In genomic region chr12:131920902-131921840, GRCh38 we compare ENCODE assay signal across 28 cellular contexts. TPM values are rescaled to one million over a fixed set of nuclear protein-coding genes. Genes with fewer than 3 reads are reported as not detected.
DNase-seq lines count a peak whose midpoint lies in the region; ATAC-seq and TF ChIP-seq lines count a peak whose summit lies in the region.
"Had no signal": no experiment of that assay in that cellular context is flagged by ENCODE, and none has a peak within 500 bp of the region (broad histone marks: within the 10 kb centered on the region; RNA-seq: fewer than 3 reads in every experiment).

No MANE protein-coding gene starts in this region.

- no peaks in the 10 kb centered on the region for H3K4me1 ChIP-seq in thymus (ENCODE audit: control insufficient read depth, insufficient read depth, low read length)
- H3K4me1 ChIP-seq: Caco-2, right lobe of liver had no signal

- H3K27me3 ChIP-seq in H7 (ENCODE audit: control insufficient read depth, insufficient read depth, low read length), result no peaks in the 10 kb centered on the region
- H3K27me3 ChIP-seq in thymus (ENCODE audit: control insufficient read depth, insufficient read depth), result no peaks in the 10 kb centered on the region
- H3K27me3 ChIP-seq: right lobe of liver, SJCRH30, tibial nerve had no signal

- H3K27ac ChIP-seq in angular gyrus (ENCODE audit: low read depth, low read length) (peak overlapping the region; percentile 42), thymus (ENCODE audit: low read depth) (peak overlapping the region; percentile 4)
- H3K27ac ChIP-seq: BLaER1 treated with 17β-estradiol and CSF1 and Interleukin-3, amounts not matched to agents 10 nM and 100 nM; right lobe of liver; SJCRH30; tibial nerve; WERI-Rb-1 had no signal

- H3K27ac Mint-ChIP-seq in chondrocyte (ENCODE audit: unreplicated experiment), result no peak overlapping the region
- H3K27ac Mint-ChIP-seq: activated CD4-positive, alpha-beta T cell treated with anti-CD3 and anti-CD28 coated beads, Interleukin-2, amount 10 ng/mL, durations not matched to agents 7 days and 5 days; activated T-cell treated with anti-CD3 and anti-CD28 coated beads, Interleukin-2, amount 50 U/mL, for 24 hours; HFFc6; nephron progenitor cell; stimulated activated naive CD8-positive, alpha-beta T cell treated with anti-CD3 and anti-CD28 coated beads, Interleukin-15, amount 100 ng/mL, for 72 hours had no signal

- peaks cover 5% of the 10 kb centered on the region for H3K36me3 Mint-ChIP-seq in chondrocyte (ENCODE audit: low read depth)

- WGBS in thymus, result 98% methylated on average over 35 of the region's 35 CpGs

- TF ChIP-seq CTCF in chondrocyte (IDR thresholded peaks at IDR 0.05), result no peak

- H3K9me3 Mint-ChIP-seq in chondrocyte (ENCODE audit: low read depth), result no peaks in the 10 kb centered on the region
- H3K9me3 Mint-ChIP-seq: activated CD4-positive, alpha-beta T cell treated with anti-CD3 and anti-CD28 coated beads, Interleukin-2, amount 10 ng/mL, durations not matched to agents 7 days and 5 days; activated T-cell treated with anti-CD3 and anti-CD28 coated beads, Interleukin-2, amount 50 U/mL, for 24 hours; central memory CD8-positive, alpha-beta T cell; HFFc6; nephron progenitor cell; stimulated activated naive CD8-positive, alpha-beta T cell treated with anti-CD3 and anti-CD28 coated beads, Interleukin-15, amount 100 ng/mL, for 72 hours had no signal

- H3K4me1 Mint-ChIP-seq in chondrocyte (ENCODE audit: low read depth), result peaks cover 11% of the 10 kb centered on the region
- H3K4me1 Mint-ChIP-seq: central memory CD8-positive, alpha-beta T cell; nephron progenitor cell; stimulated activated naive CD8-positive, alpha-beta T cell treated with anti-CD3 and anti-CD28 coated beads, Interleukin-15, amount 100 ng/mL, for 72 hours had no signal

- H3K36me3 ChIP-seq in H7 (replicated peaks; ENCODE audit: control insufficient read depth, insufficient read depth, low read length) (peaks cover 9% of the 10 kb centered on the region), thymus (ENCODE audit: control insufficient read depth, insufficient read depth) (peaks cover 63% of the 10 kb centered on the region)
- H3K36me3 ChIP-seq: SJCRH30 had no signal

- ATAC-seq in GM19467 (IDR thresholded peaks at IDR 0.05; ENCODE audit: unreplicated experiment), result no peak
- ATAC-seq: stimulated activated naive CD8-positive, alpha-beta T cell treated with anti-CD3 and anti-CD28 coated beads, Interleukin-15, amount 100 ng/mL, for 72 hours had no signal

- H3K4me3 ChIP-seq in H7 (ENCODE audit: insufficient read depth, low read depth, low read length), result no peak overlapping the region
- H3K4me3 ChIP-seq in thymus (ENCODE audit: low read length), result no peak overlapping the region
- H3K4me3 ChIP-seq: BLaER1 treated with 17β-estradiol and CSF1 and Interleukin-3, amounts not matched to agents 10 nM and 100 nM; right lobe of liver; SJCRH30; tibial nerve had no signal

- no peaks in the 10 kb centered on the region for H3K9me3 ChIP-seq in thymus (ENCODE audit: control insufficient read depth)
- H3K9me3 ChIP-seq: Caco-2, right lobe of liver, SJCRH30, tibial nerve had no signal

- no peak overlapping the region for H3K4me3 Mint-ChIP-seq in chondrocyte (ENCODE audit: unreplicated experiment)
- H3K4me3 Mint-ChIP-seq: activated CD4-positive, alpha-beta T cell treated with anti-CD3 and anti-CD28 coated beads, Interleukin-2, amount 10 ng/mL, durations not matched to agents 7 days and 5 days; activated T-cell treated with anti-CD3 and anti-CD28 coated beads, Interleukin-2, amount 50 U/mL, for 24 hours; central memory CD8-positive, alpha-beta T cell; HFFc6; nephron progenitor cell; stimulated activated naive CD8-positive, alpha-beta T cell treated with anti-CD3 and anti-CD28 coated beads, Interleukin-15, amount 100 ng/mL, for 72 hours had no signal

- no peaks in the 10 kb centered on the region for H3K27me3 Mint-ChIP-seq in chondrocyte (ENCODE audit: low read depth)
- H3K27me3 Mint-ChIP-seq: activated CD4-positive, alpha-beta T cell treated with anti-CD3 and anti-CD28 coated beads, Interleukin-2, amount 10 ng/mL, durations not matched to agents 7 days and 5 days; activated T-cell treated with anti-CD3 and anti-CD28 coated beads, Interleukin-2, amount 50 U/mL, for 24 hours; central memory CD8-positive, alpha-beta T cell; stimulated activated naive CD8-positive, alpha-beta T cell treated with anti-CD3 and anti-CD28 coated beads, Interleukin-15, amount 100 ng/mL, for 72 hours had no signal

- DNase-seq in H7, result peak; percentile 57
- peak; percentile 7 for DNase-seq in iPS-NIHi11 (ENCODE audit: low spot score)
- DNase-seq in chondrocyte (ENCODE audit: low spot score), result no peak
- no peak for DNase-seq in NCI-H187 treated with DMSO at 0.1 percent for 48 hours (lab: John Stamatoyannopoulos, UW)
- DNase-seq: activated CD4-positive, alpha-beta T cell treated with anti-CD3 and anti-CD28 coated beads, Interleukin-2, amount 10 ng/mL, durations not matched to agents 7 days and 5 days; activated T-cell treated with anti-CD3 and anti-CD28 coated beads, Interleukin-2, amount 50 U/mL, for 24 hours; Caco-2; dermis blood vessel endothelial cell; DMS53; GOT3; HFFc6; mammary epithelial cell; NCI-H1092 treated with DMSO at 0.1 percent for 48 hours; NCI-H1694 treated with DMSO at 0.1 percent for 48 hours; NCI-H2171; NCI-H82; nephron progenitor cell; SJCRH30; stimulated activated CD4-positive, alpha-beta T cell treated with anti-CD3 and anti-CD28 coated beads, Interleukin-2, amount 100 ng/mL, for 48 hours; stimulated activated naive CD8-positive, alpha-beta T cell treated with anti-CD3 and anti-CD28 coated beads, Interleukin-15, amount 100 ng/mL, for 72 hours; WERI-Rb-1 had no signal

RNA-seq across cellular contexts. Expression of gene PUS1, which starts 7.9 kb away (rescaled TPM):
- 31.1 and 36.7 TPM in 2 replicates for total RNA-seq in H7 (2014; rRNA removed; shearing (Covaris generic))
- 30.0 TPM for polyA plus RNA-seq in thymus
- 18.7 to 21.0 TPM (median 19.8 TPM) in 3 replicates for total RNA-seq in chondrocyte

RNA-seq across cellular contexts. Expression of gene ULK1, which starts 26.7 kb away (rescaled TPM):
- 15.7 and 18.8 TPM in 2 replicates for total RNA-seq in H7 (2014; rRNA removed; shearing (Covaris generic))
- polyA plus RNA-seq in thymus, result 39.2 TPM
- total RNA-seq in chondrocyte, result 54.2 to 65.7 TPM (median 56.1 TPM) in 3 replicates

RNA-seq across cellular contexts. Expression of gene EP400, which starts 28.6 kb away (rescaled TPM):
- 7.4 and 9.9 TPM in 2 replicates for total RNA-seq in H7 (2014; rRNA removed; shearing (Covaris generic))
- 28.9 TPM for polyA plus RNA-seq in thymus
- 35.9 to 48.0 TPM (median 36.8 TPM) in 3 replicates for total RNA-seq in chondrocyte

Comparison
In these comparisons a context has a peak if more than half of its experiments do, and no peak if none do; other contexts are left out.
1. DNase-seq: peak in H7 (single experiment) and iPS-NIHi11 (single experiment); none in chondrocyte (single experiment) and NCI-H187 treated with DMSO at 0.1 percent for 48 hours (single experiment).